In the genomic region with DNA sequence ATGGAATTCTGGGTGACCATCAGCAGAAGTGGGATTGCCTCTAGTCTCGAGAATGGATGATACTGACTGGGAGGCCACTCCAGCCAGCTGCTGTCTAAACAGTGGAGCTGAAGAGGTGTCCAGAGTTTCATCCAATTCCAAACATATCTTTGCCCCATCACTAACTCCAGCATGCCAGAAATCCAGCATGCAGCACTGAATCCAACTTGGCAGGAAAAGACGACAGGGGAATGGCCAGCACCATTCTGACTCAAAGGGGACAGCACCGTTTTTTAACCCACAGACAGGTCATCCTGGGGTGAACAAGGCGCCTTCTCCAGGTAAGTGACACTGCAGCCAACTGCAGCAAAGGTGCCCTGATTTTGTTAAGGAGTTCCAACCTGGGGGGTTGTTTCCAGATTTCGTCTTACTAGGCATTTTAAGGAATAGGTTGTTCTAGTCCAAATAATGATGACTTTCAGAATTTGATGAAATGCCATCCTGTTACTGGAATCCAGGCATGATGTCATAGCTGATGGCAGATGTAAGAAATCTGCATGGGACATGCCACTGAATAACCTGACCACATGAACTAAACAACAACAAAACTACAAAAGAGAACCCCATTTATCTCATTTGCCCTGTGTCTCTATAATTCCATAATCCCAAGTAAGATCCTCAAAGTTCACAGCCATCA, we compare ENCODE assay signal across 17 cellular contexts.
"Had no signal": no experiment of that assay in that cellular context is flagged by ENCODE, and none has a peak within 500 bp of the region (broad histone marks: within the 10 kb centered on the region; RNA-seq: fewer than 3 reads in every experiment).

No MANE protein-coding gene starts in this region.

- H3K27me3 ChIP-seq: cardiac muscle cell, neural progenitor cell, pancreas, sigmoid colon, spleen, stomach had no signal

- DNase-seq: activated CD4-positive, alpha-beta T cell treated with anti-CD3 and anti-CD28 coated beads, Interleukin-2, amount 10 ng/mL, durations not matched to agents 24 days and 14 days; activated gamma-delta T cell treated with Interleukin-2 at 50 U/mL for 16 hours; activated naive CD8-positive, alpha-beta T cell treated with anti-CD3 and anti-CD28 coated beads, Interleukin-2, amount 10 ng/mL, durations not matched to agents 7 days and 5 days; foreskin melanocyte; left cardiac atrium; naive B cell; pancreas; sigmoid colon; spleen; stimulated activated CD4-positive, alpha-beta T cell treated with anti-CD3 and anti-CD28 coated beads, Interleukin-1b, Interleukin-23, amount 100 ng/mL, for 48 hours; stomach; T-helper 2 cell had no signal

- H3K9ac ChIP-seq: neural progenitor cell had no signal

- H3K4me2 ChIP-seq: neural progenitor cell had no signal

- H3K36me3 ChIP-seq: cardiac muscle cell, neural progenitor cell, pancreas, spleen had no signal

- H3K9me3 ChIP-seq: pancreas, sigmoid colon, spleen, stomach had no signal

- FAIRE-seq: colon, endometrium, pancreas, urothelium cell line had no signal

- H2AFZ ChIP-seq: neural progenitor cell had no signal

- H3K4me1 ChIP-seq: pancreas, spleen, stomach had no signal

- H3K4me3 ChIP-seq: cardiac muscle cell, neural progenitor cell, pancreas, sigmoid colon, spleen, stomach had no signal

- ATAC-seq: pancreas had no signal

- H3K27ac ChIP-seq: cardiac muscle cell, neural progenitor cell, pancreas, sigmoid colon, spleen, stomach had no signal
